8 cellular contexts compared by ENCODE assay signal in genomic region chr6:35297541-35298481, GRCh38.
DNase-seq lines count a peak whose midpoint lies in the region; ATAC-seq and TF ChIP-seq lines count a peak whose summit lies in the region.

A gene with protein sequence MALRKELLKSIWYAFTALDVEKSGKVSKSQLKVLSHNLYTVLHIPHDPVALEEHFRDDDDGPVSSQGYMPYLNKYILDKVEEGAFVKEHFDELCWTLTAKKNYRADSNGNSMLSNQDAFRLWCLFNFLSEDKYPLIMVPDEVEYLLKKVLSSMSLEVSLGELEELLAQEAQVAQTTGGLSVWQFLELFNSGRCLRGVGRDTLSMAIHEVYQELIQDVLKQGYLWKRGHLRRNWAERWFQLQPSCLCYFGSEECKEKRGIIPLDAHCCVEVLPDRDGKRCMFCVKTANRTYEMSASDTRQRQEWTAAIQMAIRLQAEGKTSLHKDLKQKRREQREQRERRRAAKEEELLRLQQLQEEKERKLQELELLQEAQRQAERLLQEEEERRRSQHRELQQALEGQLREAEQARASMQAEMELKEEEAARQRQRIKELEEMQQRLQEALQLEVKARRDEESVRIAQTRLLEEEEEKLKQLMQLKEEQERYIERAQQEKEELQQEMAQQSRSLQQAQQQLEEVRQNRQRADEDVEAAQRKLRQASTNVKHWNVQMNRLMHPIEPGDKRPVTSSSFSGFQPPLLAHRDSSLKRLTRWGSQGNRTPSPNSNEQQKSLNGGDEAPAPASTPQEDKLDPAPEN (plus strand): TSS chr6:35297818. CDS start chr6:35297857, 39 bp downstream.

- H3K27me3 ChIP-seq in layer of hippocampus (ENCODE audit: control insufficient read depth, insufficient read depth, low read length) = no peaks in the 10 kb centered on the region

- H3K27ac ChIP-seq in 22Rv1 (peak within 1 kb of the TSS; percentile 67), layer of hippocampus (ENCODE audit: low read depth, low read length) (peak within 1 kb of the TSS; percentile 63)

- TF ChIP-seq CTCF in 22Rv1 (IDR thresholded peaks at IDR 0.05) = peak; percentile 92

- ATAC-seq in GM18517 (IDR thresholded peaks at IDR 0.05; ENCODE audit: unreplicated experiment) = peak; percentile 74
- ATAC-seq in HG03060 (IDR thresholded peaks at IDR 0.05; ENCODE audit: low read depth, unreplicated experiment) = peak; percentile 53

- peak; percentile 87 for DNase-seq in NCI-H2171 treated with DMSO at 0.1 percent for 48 hours (lab: John Stamatoyannopoulos, UW)
- DNase-seq in activated CD4-positive, CD25-positive, alpha-beta regulatory T cell (lab: John Stamatoyannopoulos, UW) = peak; percentile 67 to 75 (median 71)
- peak; percentile 84 for DNase-seq in central memory CD4-positive, alpha-beta T cell
- DNase-seq in stimulated activated CD4-positive, alpha-beta T cell treated with anti-CD3 and anti-CD28 coated beads, Interleukin-2, amount 100 ng/mL, for 4 hours (ENCODE audit: low read depth) = peak; percentile 83

Comparison
In these comparisons a context has a peak if more than half of its experiments do, and no peak if none do; other contexts are left out.
1. Peak in every context shown above with its lines: DNase-seq, ATAC-seq and H3K27ac ChIP-seq.